ENCODE assay signal across 1 cellular context in the genomic region with DNA sequence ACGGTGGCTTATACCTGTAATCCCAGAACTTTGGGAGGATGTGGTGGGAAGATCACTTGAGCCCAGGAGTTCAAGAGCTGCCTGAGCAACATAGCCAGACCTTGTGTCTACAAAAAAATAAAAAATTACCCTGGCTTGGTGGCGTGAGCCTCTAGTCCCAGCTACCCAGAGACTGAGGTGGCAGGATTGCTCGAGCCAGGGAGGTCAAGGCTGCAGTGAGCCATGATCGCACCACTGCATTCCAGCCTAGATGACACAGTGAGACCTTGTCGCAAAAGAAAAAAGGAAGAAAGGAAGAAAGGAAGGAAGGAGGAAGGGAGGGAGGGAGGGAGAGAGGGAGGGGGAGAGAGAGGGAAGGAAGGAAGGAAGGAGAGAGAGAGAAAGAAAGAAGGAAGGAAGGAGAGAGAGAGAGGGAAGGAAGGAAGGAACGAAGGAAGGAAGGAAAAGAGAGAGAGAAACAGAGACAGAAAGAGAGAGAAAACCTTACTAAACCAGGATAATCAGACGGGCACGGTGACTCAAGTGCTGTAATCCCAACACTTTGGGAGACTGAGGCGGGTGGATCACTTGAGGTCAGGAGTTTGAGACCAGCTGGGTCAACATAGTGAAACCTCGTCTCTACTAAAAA.
TF ChIP-seq lines count a peak whose summit lies in the region.

No MANE protein-coding gene starts in this region.

TF ChIP-seq in K562, 482 proteins besides CTCF, POLR2A, EP300 and RAD21:
- TF ChIP-seq TCF7L2 (IDR thresholded peaks at IDR 0.05; ENCODE audit: low read depth, low read length) (no peak), CEBPZ (IDR thresholded peaks at IDR 0.05; ENCODE audit: borderline replicate concordance, low read depth, low read length) (no peak)
- TF ChIP-seq, protein P1, sequence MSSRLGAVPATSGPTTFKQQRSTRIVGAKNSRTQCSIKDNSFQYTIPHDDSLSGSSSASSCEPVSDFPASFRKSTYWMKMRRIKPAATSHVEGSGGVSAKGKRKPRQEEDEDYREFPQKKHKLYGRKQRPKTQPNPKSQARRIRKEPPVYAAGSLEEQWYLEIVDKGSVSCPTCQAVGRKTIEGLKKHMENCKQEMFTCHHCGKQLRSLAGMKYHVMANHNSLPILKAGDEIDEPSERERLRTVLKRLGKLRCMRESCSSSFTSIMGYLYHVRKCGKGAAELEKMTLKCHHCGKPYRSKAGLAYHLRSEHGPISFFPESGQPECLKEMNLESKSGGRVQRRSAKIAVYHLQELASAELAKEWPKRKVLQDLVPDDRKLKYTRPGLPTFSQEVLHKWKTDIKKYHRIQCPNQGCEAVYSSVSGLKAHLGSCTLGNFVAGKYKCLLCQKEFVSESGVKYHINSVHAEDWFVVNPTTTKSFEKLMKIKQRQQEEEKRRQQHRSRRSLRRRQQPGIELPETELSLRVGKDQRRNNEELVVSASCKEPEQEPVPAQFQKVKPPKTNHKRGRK (tag; IDR thresholded peaks at IDR 0.05): peak; percentile 71
TF ChIP-seq in K562: peak in this region for 1.
